ENCODE assay signal across 9 cellular contexts in the genomic region with DNA sequence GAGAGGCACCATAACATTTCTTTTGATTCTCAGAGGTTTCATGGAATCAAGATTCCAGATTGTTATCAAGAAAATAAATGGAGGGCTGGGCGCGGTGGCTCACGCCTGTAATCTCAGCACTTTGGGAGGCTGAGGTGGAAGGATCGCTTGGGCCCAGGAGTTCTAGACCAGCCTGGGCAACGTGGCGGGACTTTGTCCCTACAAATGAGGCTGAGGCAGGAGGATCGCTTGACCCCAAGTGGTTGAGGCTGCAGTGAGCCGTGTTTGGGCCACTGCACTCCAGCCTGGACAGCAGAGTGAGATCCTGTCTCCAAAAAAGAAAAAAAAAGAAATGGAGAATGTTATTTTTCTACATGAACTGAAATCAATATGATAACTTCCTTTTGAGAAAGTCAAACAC. TPM values are rescaled to one million over a fixed set of nuclear protein-coding genes. Genes with fewer than 3 reads are reported as not detected.
DNase-seq lines count a peak whose midpoint lies in the region; ATAC-seq and TF ChIP-seq lines count a peak whose summit lies in the region.
"Had no signal": no experiment of that assay in that cellular context is flagged by ENCODE, and none has a peak within 500 bp of the region (broad histone marks: within the 10 kb centered on the region; RNA-seq: fewer than 3 reads in every experiment).

No MANE protein-coding gene starts in this region.

- peak; percentile 8 for DNase-seq in ELF-1 (ENCODE audit: low read depth, low spot score)
- DNase-seq in SJCRH30: no peak
- no peak for DNase-seq in esophagus muscularis mucosa (ENCODE audit: extremely low spot score)
- no peak for DNase-seq in progenitor cell of endocrine pancreas (ENCODE audit: low spot score, unreplicated experiment)
- DNase-seq in NCI-H2029 treated with DMSO at 0.1 percent for 48 hours (lab: John Stamatoyannopoulos, UW): no peak
- DNase-seq in stimulated activated CD4-positive, alpha-beta T cell treated with anti-CD3 and anti-CD28 coated beads, Interleukin-4, amount 100 ng/mL, for 24 hours: no peak
- DNase-seq in HEK293T (ENCODE audit: extremely low spot score): no peak
- DNase-seq: MV-4-11 had no signal

- H3K9me3 ChIP-seq in SJCRH30 (replicated peaks): no peaks in the 10 kb centered on the region
- no peaks in the 10 kb centered on the region for H3K9me3 ChIP-seq in esophagus muscularis mucosa

- no peak for TF ChIP-seq CTCF in esophagus muscularis mucosa (IDR thresholded peaks at IDR 0.05)
- TF ChIP-seq CTCF in progenitor cell of endocrine pancreas (IDR thresholded peaks at IDR 0.05; ENCODE audit: unreplicated experiment): no peak

- H3K4me3 ChIP-seq in SJCRH30 (peak overlapping the region; percentile 98), esophagus muscularis mucosa (peak overlapping the region; percentile 77 to 90 (median 82))

- H3K27me3 ChIP-seq in SJCRH30 (no peaks in the 10 kb centered on the region), esophagus muscularis mucosa (no peaks in the 10 kb centered on the region)

- ATAC-seq in HG03135 (IDR thresholded peaks at IDR 0.05; ENCODE audit: unreplicated experiment): no peak

- TF ChIP-seq POLR2A in esophagus muscularis mucosa (IDR thresholded peaks at IDR 0.05; ENCODE audit: low read depth): no peak

- no peak overlapping the region for H3K27ac ChIP-seq in SJCRH30
- H3K27ac ChIP-seq in esophagus muscularis mucosa (replicated peaks in 1 of 4): no peak overlapping the region

- H3K4me1 Mint-ChIP-seq in progenitor cell of endocrine pancreas (ENCODE audit: low read depth): peaks cover 32% of the 10 kb centered on the region

- H3K27me3 Mint-ChIP-seq in progenitor cell of endocrine pancreas: no peaks in the 10 kb centered on the region

- H3K4me1 ChIP-seq in SJCRH30: peaks cover 13% of the 10 kb centered on the region
- peaks cover 40 to 76% (median 64%) of the 10 kb centered on the region in 4 donors for H3K4me1 ChIP-seq in esophagus muscularis mucosa

- TF ChIP-seq EP300 in esophagus muscularis mucosa (IDR thresholded peaks at IDR 0.05): no peak

- no peaks in the 10 kb centered on the region for H3K9me3 Mint-ChIP-seq in progenitor cell of endocrine pancreas (ENCODE audit: low read depth)

- peak overlapping the region; percentile 96 for H3K4me3 Mint-ChIP-seq in progenitor cell of endocrine pancreas (ENCODE audit: low read depth)

- POLR2A ChIA-PET in HEK293T (lab: Yijun Ruan, JAX): interaction anchor here (0.6 kb wide), 1 partner anchor 498 kb away, joined by 3 read pairs; no protein-coding TSS in a partner anchor

- 92% methylated on average over 8 of the region's 8 CpGs for WGBS in esophagus muscularis mucosa

- H3K36me3 ChIP-seq in SJCRH30: peaks cover 38% of the 10 kb centered on the region
- H3K36me3 ChIP-seq in esophagus muscularis mucosa: peaks cover 3 to 17% (median 17%) of the 10 kb centered on the region in 4 donors

- peaks cover 11% of the 10 kb centered on the region for H3K36me3 Mint-ChIP-seq in progenitor cell of endocrine pancreas (ENCODE audit: insufficient read depth)

- CTCF ChIA-PET in HEK293T (lab: Yijun Ruan, JAX): interaction anchor here (0.6 kb wide), 1 partner anchor 81 kb away, joined by 3 read pairs; no protein-coding TSS in a partner anchor

- intact Hi-C loops in esophagus muscularis mucosa (cut with DNase I): loop anchor here (10.0 kb wide), 2 partner anchors 265 to 375 kb away; no protein-coding TSS in a partner anchor

- H3K27ac Mint-ChIP-seq in progenitor cell of endocrine pancreas: no peak overlapping the region

TF ChIP-seq in HEK293T, 16 proteins besides CTCF, POLR2A, EP300 and RAD21:
- TF ChIP-seq ELF4 (IDR thresholded peaks at IDR 0.05): no peak
- TF ChIP-seq FOXK2 (IDR thresholded peaks at IDR 0.05): no peak
- TF ChIP-seq NFRKB (IDR thresholded peaks at IDR 0.05): no peak
- no peak for TF ChIP-seq SP1 (IDR thresholded peaks at IDR 0.05)
- no peak for TF ChIP-seq ARNT (IDR thresholded peaks at IDR 0.05)
- TF ChIP-seq TARDBP (IDR thresholded peaks at IDR 0.05): no peak
- no peak for TF ChIP-seq ZNF384 (IDR thresholded peaks at IDR 0.05)
- no peak for TF ChIP-seq SUZ12 (IDR thresholded peaks at IDR 0.05)
- no peak for TF ChIP-seq BHLHE40 (IDR thresholded peaks at IDR 0.05; ENCODE audit: borderline replicate concordance)
- no peak for TF ChIP-seq HDGF (IDR thresholded peaks at IDR 0.05; ENCODE audit: borderline replicate concordance)
- no peak for TF ChIP-seq FOXA1 (IDR thresholded peaks at IDR 0.05)
- no peak for TF ChIP-seq PKNOX1 (IDR thresholded peaks at IDR 0.05)
- TF ChIP-seq FOXM1 (IDR thresholded peaks at IDR 0.05; ENCODE audit: borderline replicate concordance): no peak
- TF ChIP-seq LEF1 (IDR thresholded peaks at IDR 0.05; ENCODE audit: borderline replicate concordance): no peak
- TF ChIP-seq L3MBTL2 (conservative IDR thresholded peaks at IDR 0.05): no peak
- no peak for TF ChIP-seq CTBP1 (IDR thresholded peaks at IDR 0.05; ENCODE audit: borderline replicate concordance)
TF ChIP-seq in HEK293T: peak in this region for 0.

RNA-seq across cellular contexts. Expression of gene SLC39A9, which starts 1.3 kb away (rescaled TPM):
- total RNA-seq in SJCRH30 (2014; rRNA removed; shearing (Covaris generic)): 68.7 and 78.1 TPM in 2 replicates
- 10 to 100 TPM; 37.6 to 46.3 (median 42.3) TPM for total RNA-seq in esophagus muscularis mucosa
- total RNA-seq in progenitor cell of endocrine pancreas: 57.1 and 62.2 TPM in 2 replicates

RNA-seq across cellular contexts. Expression of gene ERH, which starts 1.7 kb away (rescaled TPM):
- 195 and 212 TPM in 2 replicates for total RNA-seq in SJCRH30 (2014; rRNA removed; shearing (Covaris generic))
- total RNA-seq in esophagus muscularis mucosa: 10 to 100 TPM; 43.1 to 92.6 (median 64.2) TPM
- 309 and 310 TPM in 2 replicates for total RNA-seq in progenitor cell of endocrine pancreas
